30 cellular contexts compared by ENCODE assay signal in the genomic region with DNA sequence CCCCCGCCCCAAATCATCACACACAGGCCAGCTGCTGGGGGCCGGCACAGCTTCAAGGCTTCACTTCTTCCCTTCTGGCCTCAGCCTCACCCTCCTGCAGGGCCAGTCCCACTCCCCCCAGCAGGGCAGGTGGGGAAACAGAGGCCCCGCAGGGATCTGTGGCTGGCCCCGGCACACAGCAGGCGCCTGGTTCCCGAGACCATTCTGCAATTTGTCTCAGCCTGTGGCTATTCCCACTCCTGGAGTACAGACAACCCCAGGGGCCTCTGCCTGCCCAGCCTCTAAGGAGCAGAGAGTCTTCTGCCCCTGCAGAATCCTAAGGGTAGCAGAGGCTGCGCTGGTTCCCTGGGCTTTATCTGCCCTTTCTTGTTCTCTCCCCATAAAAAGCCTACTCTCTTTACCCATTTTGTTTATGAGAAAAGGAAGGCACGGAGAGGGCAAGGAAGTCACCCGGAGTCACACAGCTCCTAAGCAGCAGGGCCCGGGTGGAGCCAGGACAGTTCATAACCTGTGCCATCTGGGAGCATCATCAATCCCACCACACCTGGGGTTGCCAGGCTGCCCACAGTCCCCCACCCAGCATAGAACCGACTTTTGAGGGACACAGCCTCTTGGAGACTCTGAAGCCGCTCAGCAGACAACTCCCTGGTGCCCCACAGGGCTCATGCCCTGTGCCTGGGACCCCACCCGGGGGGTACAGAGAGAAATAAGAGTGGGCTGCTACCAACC. TPM values are rescaled to one million over a fixed set of nuclear protein-coding genes. Genes with fewer than 3 reads are reported as not detected.
DNase-seq lines count a peak whose midpoint lies in the region; FAIRE-seq and TF ChIP-seq lines count a peak whose summit lies in the region.
"Had no signal": no experiment of that assay in that cellular context is flagged by ENCODE, and none has a peak within 500 bp of the region (broad histone marks: within the 10 kb centered on the region; RNA-seq: fewer than 3 reads in every experiment).

No MANE protein-coding gene starts in this region.

- no peak for TF ChIP-seq CTCF in H1 (IDR thresholded peaks at IDR 0.05; ENCODE audit: control extremely low read depth in 1 of 3, insufficient read depth in 1 of 3, low read depth in 1 of 3, low read length in 3 of 3)

- TF ChIP-seq RAD21 in H1 (IDR thresholded peaks at IDR 0.05 in 1 of 2, conservative IDR thresholded peaks at IDR 0.05 in 1 of 2; ENCODE audit: low read depth in 2 of 2, low read length in 2 of 2), result no peak

- no peak overlapping the region for H3K4me3 Mint-ChIP-seq in CD8-positive, alpha-beta memory T cell
- H3K4me3 Mint-ChIP-seq: activated CD4-positive, alpha-beta T cell treated with anti-CD3 and anti-CD28 coated beads for 36 hours; activated naive CD4-positive, alpha-beta T cell treated with anti-CD3 and anti-CD28 coated beads, Interleukin-2, amount 10 ng/mL, durations not matched to agents 7 days and 5 days; activated T-cell treated with anti-CD3 and anti-CD28 coated beads, Interleukin-2, amount 50 U/mL, for 72 hours; mesothelial cell of epicardium; natural killer cell treated with Interleukin-12 subunit alpha and Interleukin-12 subunit beta and Interleukin-15 and Interleukin-18, amount 100 ng/mL, for 72 hours; T-helper 1 cell treated with Interleukin-12 subunit alpha and Interleukin-12 subunit beta and Interleukin-4 antibody, amounts not matched to agents 30 μg/mL and 1 μg/mL, for 36 hours had no signal

- H2BK20ac ChIP-seq in H1 (ENCODE audit: low read length), result no peak overlapping the region

- H3K4ac ChIP-seq in H1 (replicated peaks; ENCODE audit: insufficient read length, low read depth, low read length), result no peak overlapping the region

- H2BK12ac ChIP-seq in H1 (ENCODE audit: low read depth, low read length), result no peak overlapping the region

- H3K9me3 ChIP-seq in GM23248 (ENCODE audit: low read depth) (peaks cover 2% of the 10 kb centered on the region), H1 (ENCODE audit: insufficient read depth in 2 of 2, low read depth in 1 of 2, low read length in 1 of 2) (peaks cover 5 to 7% of the 10 kb centered on the region in 2 experiments; a peak in 3 of 4 replicates), mucosa of rectum (ENCODE audit: control insufficient read depth in 2 of 2, low read length in 2 of 2) (peaks cover 0 to 3% of the 10 kb centered on the region in 2 donors)
- H3K9me3 ChIP-seq in CD8-positive, alpha-beta memory T cell (ENCODE audit: low read length), result no peaks in the 10 kb centered on the region

- H3K4me3 ChIP-seq in GM23248 (no peak overlapping the region), H1 (ENCODE audit: extremely low read depth in 1 of 4, insufficient read depth in 2 of 4, low read depth in 3 of 4, low read length in 4 of 4) (no peak overlapping the region), mucosa of rectum (ENCODE audit: low read length in 2 of 2) (no peak overlapping the region), skin epidermis (no peak overlapping the region)
- no peak overlapping the region for H3K4me3 ChIP-seq in CD8-positive, alpha-beta memory T cell (ENCODE audit: low read length)
- H3K4me3 ChIP-seq: GM12878, sigmoid colon had no signal

- H3K79me2 ChIP-seq in GM23248 (ENCODE audit: insufficient read depth) (no peaks in the 10 kb centered on the region), H1 (ENCODE audit: control insufficient read depth in 1 of 2, insufficient read depth in 2 of 2, low read length in 2 of 2) (no peaks in the 10 kb centered on the region)

- no peak overlapping the region for H3K27ac ChIP-seq in GM23248
- no peak overlapping the region for H3K27ac ChIP-seq in H1 (ENCODE audit: low read depth, low read length)
- H3K27ac ChIP-seq in mucosa of rectum (ENCODE audit: low read depth in 2 of 2, low read length in 2 of 2), result peak overlapping the region; percentile 82 to 88
- H3K27ac ChIP-seq in skin epidermis, result peak overlapping the region in 11 of 21 experiments; percentile 2 to 80 (median 55)
- H3K27ac ChIP-seq in CD8-positive, alpha-beta memory T cell (ENCODE audit: low read depth, low read length), result no peak overlapping the region

- H4K5ac ChIP-seq in H1 (ENCODE audit: insufficient read length, low read depth, low read length), result no peak overlapping the region

- H3F3A ChIP-seq in GM23248 (ENCODE audit: insufficient read depth), result peaks cover 23% of the 10 kb centered on the region

- no peaks in the 10 kb centered on the region for H3K9me2 ChIP-seq in GM23248 (ENCODE audit: insufficient read depth)

- no peaks in the 10 kb centered on the region for H4K20me1 ChIP-seq in GM23248 (ENCODE audit: insufficient read depth)
- H4K20me1 ChIP-seq in H1 (replicated peaks in 1 of 2; ENCODE audit: control insufficient read depth in 1 of 2, insufficient read depth in 2 of 2, low read length in 2 of 2), result no peaks in the 10 kb centered on the region

- H3K36me3 ChIP-seq in GM23248 (ENCODE audit: low read depth) (no peaks in the 10 kb centered on the region), H1 (ENCODE audit: control insufficient read depth in 2 of 4, insufficient read depth in 4 of 4, low read length in 3 of 4) (no peaks in the 10 kb centered on the region), mucosa of rectum (ENCODE audit: control insufficient read depth in 2 of 2, insufficient read depth in 2 of 2, low read length in 2 of 2) (no peaks in the 10 kb centered on the region)
- H3K36me3 ChIP-seq in CD8-positive, alpha-beta memory T cell (ENCODE audit: insufficient read depth, low read length), result no peaks in the 10 kb centered on the region
- H3K36me3 ChIP-seq: heart left ventricle, sigmoid colon had no signal

- no peak overlapping the region for H3K56ac ChIP-seq in H1 (replicated peaks; ENCODE audit: insufficient read length, low read depth, low read length)

- H3K27me3 Mint-ChIP-seq in CD8-positive, alpha-beta memory T cell, result peaks cover 20 to 24% of the 10 kb centered on the region in 2 donors

- H3K23ac ChIP-seq in H1 (ENCODE audit: insufficient read length), result no peak overlapping the region

- H3K79me1 ChIP-seq in H1 (ENCODE audit: low read depth, low read length), result no peaks in the 10 kb centered on the region; the same call in 1 of the 2 replicates

- H2BK120ac ChIP-seq in H1 (replicated peaks; ENCODE audit: low read depth, low read length), result no peak overlapping the region

- TF ChIP-seq POLR2A in H1 (IDR thresholded peaks at IDR 0.05; ENCODE audit: control extremely low read depth in 1 of 2, low read depth in 2 of 2, low read length in 2 of 2), result no peak

- CTCF ChIA-PET in H1 (lab: Charles Lee; ENCODE audit: partially characterized antibody), result interaction anchor here (0.7 to 1.1 kb wide), 3 partner anchors 12 to 414 kb away, joined by 3 to 4 read pairs (median 3); no protein-coding TSS in a partner anchor
- CTCF ChIA-PET in CD8-positive, alpha-beta memory T cell (lab: Charles Lee), result no interaction called here

- FAIRE-seq in H1 (lab: Jason Lieb, UNC), result no peak
- FAIRE-seq: GM12878, RCC 7860 had no signal

- no peaks in the 10 kb centered on the region for H3K23me2 ChIP-seq in H1 (ENCODE audit: low read depth, low read length)

- H2AK5ac ChIP-seq in H1 (ENCODE audit: low read depth, low read length), result no peak overlapping the region

- H3K4me2 ChIP-seq in GM23248 (ENCODE audit: unreplicated experiment), result no peak overlapping the region
- H3K4me2 ChIP-seq in H1 (ENCODE audit: insufficient read depth in 1 of 2, low read depth in 2 of 2, low read length in 2 of 2), result no peak overlapping the region

- POLR2A ChIA-PET in H1 (lab: Charles Lee; ENCODE audit: partially characterized antibody), result no interaction called here
- POLR2A ChIA-PET in CD8-positive, alpha-beta memory T cell (lab: Charles Lee), result no interaction called here

- in situ Hi-C loops in GM23248 (cut with MboI), result no loop called here

- H3K4me1 Mint-ChIP-seq in CD8-positive, alpha-beta memory T cell, result no peaks in the 10 kb centered on the region
- H3K4me1 Mint-ChIP-seq: activated CD4-positive, alpha-beta T cell treated with anti-CD3 and anti-CD28 coated beads for 36 hours; activated naive CD4-positive, alpha-beta T cell treated with anti-CD3 and anti-CD28 coated beads, Interleukin-2, amount 10 ng/mL, durations not matched to agents 7 days and 5 days had no signal

- no peak overlapping the region for H3K27ac Mint-ChIP-seq in CD8-positive, alpha-beta memory T cell
- H3K27ac Mint-ChIP-seq: activated CD4-positive, alpha-beta T cell treated with anti-CD3 and anti-CD28 coated beads for 36 hours; activated naive CD4-positive, alpha-beta T cell treated with anti-CD3 and anti-CD28 coated beads, Interleukin-2, amount 10 ng/mL, durations not matched to agents 7 days and 5 days; activated T-cell treated with anti-CD3 and anti-CD28 coated beads, Interleukin-2, amount 50 U/mL, for 72 hours; mesothelial cell of epicardium; natural killer cell treated with Interleukin-12 subunit alpha and Interleukin-12 subunit beta and Interleukin-15 and Interleukin-18, amount 100 ng/mL, for 72 hours; progenitor cell of endocrine pancreas; T-helper 1 cell treated with Interleukin-12 subunit alpha and Interleukin-12 subunit beta and Interleukin-4 antibody, amounts not matched to agents 30 μg/mL and 1 μg/mL, for 36 hours had no signal

- H3K18ac ChIP-seq in H1 (ENCODE audit: extremely low read depth, low read length), result no peak overlapping the region

- H2AFZ ChIP-seq in GM23248, result no peak overlapping the region
- no peak overlapping the region for H2AFZ ChIP-seq in H1 (ENCODE audit: low read length)

- peak overlapping the region; percentile 6 for H4K8ac ChIP-seq in H1 (ENCODE audit: extremely low read depth, insufficient read depth, low read length)

- WGBS in GM23248 (ENCODE audit: low coverage in 1 of 2, low lambda C conversion rate in 2 of 2, missing lambda C conversion rate in 2 of 2), 2 experiments, result 69 to 71% methylated on average over 12 to 13 of the region's 13 CpGs
- WGBS in H1 (ENCODE audit: extremely low coverage in 1 of 2, insufficient coverage in 1 of 2, insufficient read length in 1 of 2, insufficient replicate concordance in 2 of 2, low coverage in 1 of 2, low lambda C conversion rate in 2 of 2, missing lambda C conversion rate in 1 of 2), 2 experiments, result 87% methylated on average over 12 of the region's 13 CpGs; no CpG with 5 or more reads in 1 of the 2 experiments

- H3K9ac ChIP-seq in GM23248 (peak overlapping the region; percentile 20), H1 (replicated peaks in 1 of 4; ENCODE audit: extremely low read depth in 1 of 4, low read depth in 3 of 4, low read length in 3 of 4) (no peak overlapping the region), mucosa of rectum (ENCODE audit: low read depth in 1 of 2, low read length in 2 of 2) (peak overlapping the region; percentile 34 to 50)

- H3K36me3 Mint-ChIP-seq in CD8-positive, alpha-beta memory T cell, result peaks cover 0 to 3% (median 0%) of the 10 kb centered on the region in 3 donors
- H3K36me3 Mint-ChIP-seq: activated naive CD4-positive, alpha-beta T cell treated with anti-CD3 and anti-CD28 coated beads, Interleukin-2, amount 10 ng/mL, durations not matched to agents 7 days and 5 days; mesothelial cell of epicardium; natural killer cell treated with Interleukin-12 subunit alpha and Interleukin-12 subunit beta and Interleukin-15 and Interleukin-18, amount 100 ng/mL, for 72 hours had no signal

- H3K27me3 ChIP-seq in GM23248 (replicated peaks; ENCODE audit: insufficient read depth), result no peaks in the 10 kb centered on the region
- H3K27me3 ChIP-seq in H1 (replicated peaks in 1 of 4; ENCODE audit: control insufficient read depth in 3 of 4, extremely low read depth in 1 of 4, insufficient read depth in 3 of 4, low read length in 3 of 4), result no peaks in the 10 kb centered on the region; a peak in 1 of 7 replicates
- H3K27me3 ChIP-seq in mucosa of rectum (ENCODE audit: control insufficient read depth in 2 of 2, insufficient read depth in 2 of 2, low read length in 2 of 2), result no peaks in the 10 kb centered on the region
- H3K27me3 ChIP-seq in CD8-positive, alpha-beta memory T cell (ENCODE audit: insufficient read depth, low read length, poor library complexity, severe bottlenecking), result no peaks in the 10 kb centered on the region
- H3K27me3 ChIP-seq: heart left ventricle, sigmoid colon had no signal

- peak overlapping the region; percentile 61; the same call in 1 of the 2 replicates for H2BK15ac ChIP-seq in H1 (ENCODE audit: low read length)

- peaks cover 4 to 16% (median 9%) of the 10 kb centered on the region in 5 donors for H3K9me3 Mint-ChIP-seq in CD8-positive, alpha-beta memory T cell
- H3K9me3 Mint-ChIP-seq: natural killer cell treated with Interleukin-12 subunit alpha and Interleukin-12 subunit beta and Interleukin-15 and Interleukin-18, amount 100 ng/mL, for 72 hours had no signal

- H3K4me1 ChIP-seq in GM23248 (ENCODE audit: insufficient read depth) (peaks cover 21% of the 10 kb centered on the region), H1 (replicated peaks in 1 of 4; ENCODE audit: control insufficient read depth in 3 of 4, insufficient read depth in 4 of 4, low read length in 3 of 4) (peaks cover 0 to 3% (median 0%) of the 10 kb centered on the region in 4 experiments; a peak in 2 of 7 replicates), mucosa of rectum (ENCODE audit: control insufficient read depth in 2 of 2, insufficient read depth in 2 of 2, low read length in 2 of 2) (peaks cover 40 to 44% of the 10 kb centered on the region in 2 donors)
- no peaks in the 10 kb centered on the region for H3K4me1 ChIP-seq in CD8-positive, alpha-beta memory T cell (ENCODE audit: insufficient read depth, low read length)

- H3K14ac ChIP-seq in H1 (ENCODE audit: insufficient read length), result no peak overlapping the region

- no peak for TF ChIP-seq EP300 in H1 (IDR thresholded peaks at IDR 0.05; ENCODE audit: borderline replicate concordance in 1 of 2, low read depth in 2 of 2, low read length in 2 of 2)

- no peak overlapping the region for H4K91ac ChIP-seq in H1 (replicated peaks; ENCODE audit: insufficient read length, low read length)

- DNase-seq in GM23248 (no peak), H1 (ENCODE audit: low read depth in 1 of 2, low spot score in 2 of 2) (no peak), amniotic stem cell (lab: John Stamatoyannopoulos, UW) (no peak), GM03348 (ENCODE audit: low spot score) (no peak), NCI-H524 (lab: John Stamatoyannopoulos, UW) (no peak)
- DNase-seq in CD8-positive, alpha-beta memory T cell, result no peak
- DNase-seq: activated CD4-positive, alpha-beta T cell treated with anti-CD3 and anti-CD28 coated beads for 36 hours; activated naive CD4-positive, alpha-beta T cell treated with anti-CD3 and anti-CD28 coated beads, Interleukin-2, amount 10 ng/mL, durations not matched to agents 7 days and 5 days; activated T-cell treated with anti-CD3 and anti-CD28 coated beads, Interleukin-2, amount 50 U/mL, for 72 hours; Calu3; dermis blood vessel endothelial cell; DND-41; NCI-H1092; NCI-H187 treated with DMSO at 0.1 percent for 48 hours; NCI-H526; sigmoid colon; stimulated activated CD4-positive, alpha-beta T cell treated with anti-CD3 and anti-CD28 coated beads, Interleukin-1b, Interleukin-23, amount 100 ng/mL, for 48 hours had no signal

- no peak overlapping the region for H2BK5ac ChIP-seq in H1 (ENCODE audit: low read depth, low read length)

RNA-seq across cellular contexts. Expression of a gene that starts 17.4 kb away (rescaled TPM):
- total RNA-seq in GM23248 (2014; rRNA removed; shearing (Covaris generic)), result not detected in 2 replicates
- polyA plus RNA-seq in GM23248 (2016; fragmentation: Nextera tagmentation; extraction: Ambion mirVana) (not detected in 2 replicates), H1 (2011; rRNA removed) (0.03 TPM in 1 of 2 replicates, not detected in the other)
- not detected in 2 replicates for total RNA-seq in H1 (2021; fragmentation: NEBNext Ultra II Directional; extraction: Animal tissue kit (Norgen Biotek cat#: 25700))
- not detected for polyA plus RNA-seq in H1 (2011; cell fraction: cytosol; rRNA removed)
- polyA plus RNA-seq in H1 (2011; cell fraction: nucleus; rRNA removed), result not detected
- not detected in 4 replicates for polyA plus RNA-seq in H1 (2012, experiment 1 of 2)
- not detected for polyA plus RNA-seq in H1 (2012, experiment 2 of 2)
- polyA plus RNA-seq in H1 (2013, experiment 1 of 2), result not detected
- not detected for polyA plus RNA-seq in H1 (2013, experiment 2 of 2)
- not detected in 2 replicates for polyA minus RNA-seq in H1 (2011; rRNA and poly(A)+ RNA removed)
- not detected for polyA minus RNA-seq in H1 (2011; cell fraction: cytosol; rRNA and poly(A)+ RNA removed)
- polyA minus RNA-seq in H1 (2011; cell fraction: nucleus; rRNA and poly(A)+ RNA removed), result not detected
- not detected for total RNA-seq in CD8-positive, alpha-beta memory T cell
- not detected for polyA plus RNA-seq in CD8-positive, alpha-beta memory T cell
- total RNA-seq: activated CD4-positive, alpha-beta T cell treated with anti-CD3 and anti-CD28 coated beads for 36 hours; activated T-cell treated with anti-CD3 and anti-CD28 coated beads, Interleukin-2, amount 50 U/mL, for 72 hours; Calu3; dermis blood vessel endothelial cell; GM12878; H7; mesothelial cell of epicardium; natural killer cell treated with Interleukin-12 subunit alpha and Interleukin-12 subunit beta and Interleukin-15 and Interleukin-18, amount 100 ng/mL, for 72 hours; subcutaneous adipose tissue; urinary bladder had no signal
- polyA plus RNA-seq: BJ, GM12878, sigmoid colon had no signal

Comparison
In these comparisons a context has a peak if more than half of its experiments do, and no peak if none do; other contexts are left out.
1. H3K27ac ChIP-seq: peak in mucosa of rectum (2 of 2) and skin epidermis (11 of 21); none in GM23248 (single experiment), H1 (single experiment) and CD8-positive, alpha-beta memory T cell (single experiment).
2. H3K9ac ChIP-seq: peak in GM23248 (single experiment) and mucosa of rectum (2 of 2); none in H1 (0 of 4).